In the genomic region with DNA sequence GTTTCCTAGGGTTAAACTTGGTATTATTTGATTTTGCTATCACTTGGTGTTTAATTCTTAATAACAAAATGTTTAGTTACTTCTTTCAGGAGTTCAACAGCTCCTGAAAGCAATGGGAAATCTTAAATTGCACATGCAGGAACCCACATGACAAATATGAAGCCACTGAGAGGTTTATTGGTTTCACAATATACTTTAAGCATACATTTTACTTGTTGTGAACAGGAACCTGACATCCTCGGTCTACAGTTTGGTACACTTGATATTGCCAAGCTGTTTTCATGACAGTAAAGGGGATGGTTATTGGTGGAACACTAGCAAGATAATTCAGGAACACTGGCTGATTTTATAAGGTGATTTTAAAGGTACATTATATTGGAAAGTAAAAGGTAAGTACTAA, we compare ENCODE assay signal across 1 cellular context.
TF ChIP-seq lines count a peak whose summit lies in the region.

No MANE protein-coding gene starts in this region.

TF ChIP-seq in K562, 482 proteins besides CTCF, POLR2A, EP300 and RAD21:
- TF ChIP-seq RNF2 (IDR thresholded peaks at IDR 0.05) (no peak), CBFB (CRISPR knock-in tag; IDR thresholded peaks at IDR 0.05) (no peak), FOSL1 (tag; conservative IDR thresholded peaks at IDR 0.05) (no peak), ZMIZ1 (IDR thresholded peaks at IDR 0.05; ENCODE audit: low read depth in 2 of 2, low read length in 2 of 2) (no peak), NUFIP1 (IDR thresholded peaks at IDR 0.05; ENCODE audit: partially characterized antibody) (no peak), ZNF561 (CRISPR knock-in tag; conservative IDR thresholded peaks at IDR 0.05) (no peak)
- TF ChIP-seq, protein P1, sequence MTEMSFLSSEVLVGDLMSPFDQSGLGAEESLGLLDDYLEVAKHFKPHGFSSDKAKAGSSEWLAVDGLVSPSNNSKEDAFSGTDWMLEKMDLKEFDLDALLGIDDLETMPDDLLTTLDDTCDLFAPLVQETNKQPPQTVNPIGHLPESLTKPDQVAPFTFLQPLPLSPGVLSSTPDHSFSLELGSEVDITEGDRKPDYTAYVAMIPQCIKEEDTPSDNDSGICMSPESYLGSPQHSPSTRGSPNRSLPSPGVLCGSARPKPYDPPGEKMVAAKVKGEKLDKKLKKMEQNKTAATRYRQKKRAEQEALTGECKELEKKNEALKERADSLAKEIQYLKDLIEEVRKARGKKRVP (CRISPR knock-in tag; IDR thresholded peaks at IDR 0.05): no peak
- TF ChIP-seq, protein P2, sequence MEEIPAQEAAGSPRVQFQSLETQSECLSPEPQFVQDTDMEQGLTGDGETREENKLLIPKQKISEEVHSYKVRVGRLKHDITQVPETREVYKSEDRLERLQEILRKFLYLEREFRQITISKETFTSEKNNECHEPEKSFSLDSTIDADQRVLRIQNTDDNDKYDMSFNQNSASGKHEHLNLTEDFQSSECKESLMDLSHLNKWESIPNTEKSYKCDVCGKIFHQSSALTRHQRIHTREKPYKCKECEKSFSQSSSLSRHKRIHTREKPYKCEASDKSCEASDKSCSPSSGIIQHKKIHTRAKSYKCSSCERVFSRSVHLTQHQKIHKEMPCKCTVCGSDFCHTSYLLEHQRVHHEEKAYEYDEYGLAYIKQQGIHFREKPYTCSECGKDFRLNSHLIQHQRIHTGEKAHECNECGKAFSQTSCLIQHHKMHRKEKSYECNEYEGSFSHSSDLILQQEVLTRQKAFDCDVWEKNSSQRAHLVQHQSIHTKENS (CRISPR knock-in tag; IDR thresholded peaks at IDR 0.05): no peak
- TF ChIP-seq, protein P3, sequence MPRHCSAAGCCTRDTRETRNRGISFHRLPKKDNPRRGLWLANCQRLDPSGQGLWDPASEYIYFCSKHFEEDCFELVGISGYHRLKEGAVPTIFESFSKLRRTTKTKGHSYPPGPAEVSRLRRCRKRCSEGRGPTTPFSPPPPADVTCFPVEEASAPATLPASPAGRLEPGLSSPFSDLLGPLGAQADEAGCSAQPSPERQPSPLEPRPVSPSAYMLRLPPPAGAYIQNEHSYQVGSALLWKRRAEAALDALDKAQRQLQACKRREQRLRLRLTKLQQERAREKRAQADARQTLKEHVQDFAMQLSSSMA (CRISPR knock-in tag; IDR thresholded peaks at IDR 0.05): no peak
- TF ChIP-seq, protein P4, sequence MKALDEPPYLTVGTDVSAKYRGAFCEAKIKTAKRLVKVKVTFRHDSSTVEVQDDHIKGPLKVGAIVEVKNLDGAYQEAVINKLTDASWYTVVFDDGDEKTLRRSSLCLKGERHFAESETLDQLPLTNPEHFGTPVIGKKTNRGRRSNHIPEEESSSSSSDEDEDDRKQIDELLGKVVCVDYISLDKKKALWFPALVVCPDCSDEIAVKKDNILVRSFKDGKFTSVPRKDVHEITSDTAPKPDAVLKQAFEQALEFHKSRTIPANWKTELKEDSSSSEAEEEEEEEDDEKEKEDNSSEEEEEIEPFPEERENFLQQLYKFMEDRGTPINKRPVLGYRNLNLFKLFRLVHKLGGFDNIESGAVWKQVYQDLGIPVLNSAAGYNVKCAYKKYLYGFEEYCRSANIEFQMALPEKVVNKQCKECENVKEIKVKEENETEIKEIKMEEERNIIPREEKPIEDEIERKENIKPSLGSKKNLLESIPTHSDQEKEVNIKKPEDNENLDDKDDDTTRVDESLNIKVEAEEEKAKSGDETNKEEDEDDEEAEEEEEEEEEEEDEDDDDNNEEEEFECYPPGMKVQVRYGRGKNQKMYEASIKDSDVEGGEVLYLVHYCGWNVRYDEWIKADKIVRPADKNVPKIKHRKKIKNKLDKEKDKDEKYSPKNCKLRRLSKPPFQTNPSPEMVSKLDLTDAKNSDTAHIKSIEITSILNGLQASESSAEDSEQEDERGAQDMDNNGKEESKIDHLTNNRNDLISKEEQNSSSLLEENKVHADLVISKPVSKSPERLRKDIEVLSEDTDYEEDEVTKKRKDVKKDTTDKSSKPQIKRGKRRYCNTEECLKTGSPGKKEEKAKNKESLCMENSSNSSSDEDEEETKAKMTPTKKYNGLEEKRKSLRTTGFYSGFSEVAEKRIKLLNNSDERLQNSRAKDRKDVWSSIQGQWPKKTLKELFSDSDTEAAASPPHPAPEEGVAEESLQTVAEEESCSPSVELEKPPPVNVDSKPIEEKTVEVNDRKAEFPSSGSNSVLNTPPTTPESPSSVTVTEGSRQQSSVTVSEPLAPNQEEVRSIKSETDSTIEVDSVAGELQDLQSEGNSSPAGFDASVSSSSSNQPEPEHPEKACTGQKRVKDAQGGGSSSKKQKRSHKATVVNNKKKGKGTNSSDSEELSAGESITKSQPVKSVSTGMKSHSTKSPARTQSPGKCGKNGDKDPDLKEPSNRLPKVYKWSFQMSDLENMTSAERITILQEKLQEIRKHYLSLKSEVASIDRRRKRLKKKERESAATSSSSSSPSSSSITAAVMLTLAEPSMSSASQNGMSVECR (CRISPR knock-in tag; IDR thresholded peaks at IDR 0.05): no peak
- TF ChIP-seq, protein P5, sequence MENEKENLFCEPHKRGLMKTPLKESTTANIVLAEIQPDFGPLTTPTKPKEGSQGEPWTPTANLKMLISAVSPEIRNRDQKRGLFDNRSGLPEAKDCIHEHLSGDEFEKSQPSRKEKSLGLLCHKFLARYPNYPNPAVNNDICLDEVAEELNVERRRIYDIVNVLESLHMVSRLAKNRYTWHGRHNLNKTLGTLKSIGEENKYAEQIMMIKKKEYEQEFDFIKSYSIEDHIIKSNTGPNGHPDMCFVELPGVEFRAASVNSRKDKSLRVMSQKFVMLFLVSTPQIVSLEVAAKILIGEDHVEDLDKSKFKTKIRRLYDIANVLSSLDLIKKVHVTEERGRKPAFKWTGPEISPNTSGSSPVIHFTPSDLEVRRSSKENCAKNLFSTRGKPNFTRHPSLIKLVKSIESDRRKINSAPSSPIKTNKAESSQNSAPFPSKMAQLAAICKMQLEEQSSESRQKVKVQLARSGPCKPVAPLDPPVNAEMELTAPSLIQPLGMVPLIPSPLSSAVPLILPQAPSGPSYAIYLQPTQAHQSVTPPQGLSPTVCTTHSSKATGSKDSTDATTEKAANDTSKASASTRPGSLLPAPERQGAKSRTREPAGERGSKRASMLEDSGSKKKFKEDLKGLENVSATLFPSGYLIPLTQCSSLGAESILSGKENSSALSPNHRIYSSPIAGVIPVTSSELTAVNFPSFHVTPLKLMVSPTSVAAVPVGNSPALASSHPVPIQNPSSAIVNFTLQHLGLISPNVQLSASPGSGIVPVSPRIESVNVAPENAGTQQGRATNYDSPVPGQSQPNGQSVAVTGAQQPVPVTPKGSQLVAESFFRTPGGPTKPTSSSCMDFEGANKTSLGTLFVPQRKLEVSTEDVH (IDR thresholded peaks at IDR 0.05; ENCODE audit: low read depth, partially characterized antibody): no peak
- TF ChIP-seq, protein P6, sequence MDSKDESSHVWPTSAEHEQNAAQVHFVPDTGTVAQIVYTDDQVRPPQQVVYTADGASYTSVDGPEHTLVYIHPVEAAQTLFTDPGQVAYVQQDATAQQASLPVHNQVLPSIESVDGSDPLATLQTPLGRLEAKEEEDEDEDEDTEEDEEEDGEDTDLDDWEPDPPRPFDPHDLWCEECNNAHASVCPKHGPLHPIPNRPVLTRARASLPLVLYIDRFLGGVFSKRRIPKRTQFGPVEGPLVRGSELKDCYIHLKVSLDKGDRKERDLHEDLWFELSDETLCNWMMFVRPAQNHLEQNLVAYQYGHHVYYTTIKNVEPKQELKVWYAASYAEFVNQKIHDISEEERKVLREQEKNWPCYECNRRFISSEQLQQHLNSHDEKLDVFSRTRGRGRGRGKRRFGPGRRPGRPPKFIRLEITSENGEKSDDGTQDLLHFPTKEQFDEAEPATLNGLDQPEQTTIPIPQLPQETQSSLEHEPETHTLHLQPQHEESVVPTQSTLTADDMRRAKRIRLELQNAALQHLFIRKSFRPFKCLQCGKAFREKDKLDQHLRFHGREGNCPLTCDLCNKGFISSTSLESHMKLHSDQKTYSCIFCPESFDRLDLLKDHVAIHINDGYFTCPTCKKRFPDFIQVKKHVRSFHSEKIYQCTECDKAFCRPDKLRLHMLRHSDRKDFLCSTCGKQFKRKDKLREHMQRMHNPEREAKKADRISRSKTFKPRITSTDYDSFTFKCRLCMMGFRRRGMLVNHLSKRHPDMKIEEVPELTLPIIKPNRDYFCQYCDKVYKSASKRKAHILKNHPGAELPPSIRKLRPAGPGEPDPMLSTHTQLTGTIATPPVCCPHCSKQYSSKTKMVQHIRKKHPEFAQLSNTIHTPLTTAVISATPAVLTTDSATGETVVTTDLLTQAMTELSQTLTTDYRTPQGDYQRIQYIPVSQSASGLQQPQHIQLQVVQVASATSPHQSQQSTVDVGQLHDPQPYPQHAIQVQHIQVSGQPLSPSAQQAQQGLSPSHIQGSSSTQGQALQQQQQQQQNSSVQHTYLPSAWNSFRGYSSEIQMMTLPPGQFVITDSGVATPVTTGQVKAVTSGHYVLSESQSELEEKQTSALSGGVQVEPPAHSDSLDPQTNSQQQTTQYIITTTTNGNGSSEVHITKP (IDR thresholded peaks at IDR 0.05; ENCODE audit: partially characterized antibody): no peak
